In genomic region chr15:40909662-40910625, GRCh38 we compare ENCODE assay signal across 11 cellular contexts. TPM values are rescaled to one million over a fixed set of nuclear protein-coding genes. Genes with fewer than 3 reads are reported as not detected.
DNase-seq lines count a peak whose midpoint lies in the region; ATAC-seq, FAIRE-seq and TF ChIP-seq lines count a peak whose summit lies in the region.
"Had no signal": no experiment of that assay in that cellular context is flagged by ENCODE, and none has a peak within 500 bp of the region (broad histone marks: within the 10 kb centered on the region; RNA-seq: fewer than 3 reads in every experiment).

No MANE protein-coding gene starts in this region.

- H3K79me1 ChIP-seq in mesendoderm (ENCODE audit: low read length), result no peaks in the 10 kb centered on the region

- intact Hi-C loops in GM12878 (cut with micrococcal nuclease; ENCODE audit: unreplicated experiment), result loop anchor here (5.0 kb wide), 1 partner anchor 32 kb away; no protein-coding TSS in a partner anchor
- intact Hi-C loops in lower lobe of right lung (cut with DNase I), result no loop called here
- intact Hi-C loops in ascending aorta (cut with DNase I), result loop anchor here (5.0 kb wide), 1 partner anchor 422 kb away; the partner anchor contains the start of genes NUSAP1 and OIP5

- POLR2A ChIA-PET in GM12878 (lab: Charles Lee), result interaction anchor here (0.6 to 1.2 kb wide), 2 partner anchors 38 to 1661 kb away, joined by 3 to 5 read pairs; no protein-coding TSS in a partner anchor

- no peak for TF ChIP-seq EP300 in GM12878 (IDR thresholded peaks at IDR 0.05; ENCODE audit: borderline replicate concordance in 1 of 2, control insufficient read depth in 1 of 2, low read depth in 2 of 2, low read length in 2 of 2)

- no peaks in the 10 kb centered on the region for H3K36me3 ChIP-seq in GM23248 (ENCODE audit: low read depth)
- peaks cover 0 to 1% of the 10 kb centered on the region in 2 experiments; a peak in 1 of 4 replicates for H3K36me3 ChIP-seq in GM12878 (ENCODE audit: control insufficient read depth in 2 of 2, insufficient read depth in 2 of 2, low read length in 1 of 2)
- H3K36me3 ChIP-seq in lower lobe of right lung, result peaks cover 2% of the 10 kb centered on the region
- no peaks in the 10 kb centered on the region for H3K36me3 ChIP-seq in mesendoderm (ENCODE audit: control insufficient read depth, insufficient read depth, low read length)
- no peaks in the 10 kb centered on the region for H3K36me3 ChIP-seq in ascending aorta
- H3K36me3 ChIP-seq: uterus had no signal

- no peak overlapping the region for H3K4me3 ChIP-seq in GM23248
- no peak overlapping the region for H3K4me3 ChIP-seq in GM12878
- no peak overlapping the region for H3K4me3 ChIP-seq in lower lobe of right lung
- H3K4me3 ChIP-seq in mesendoderm (ENCODE audit: low read length), result no peak overlapping the region
- H3K4me3 ChIP-seq in ascending aorta, result no peak overlapping the region
- H3K4me3 ChIP-seq: uterus had no signal

- BruUV-seq in GM12878 (replicated peaks; lab: Mats Ljungman, UMichigan), result no TSS peak

- H2BK15ac ChIP-seq in mesendoderm (replicated peaks; ENCODE audit: low read depth), result no peak overlapping the region

- H2AK5ac ChIP-seq in mesendoderm (ENCODE audit: low read length), result no peak overlapping the region

- no peak overlapping the region for H3K27ac ChIP-seq in GM23248
- no peak overlapping the region for H3K27ac ChIP-seq in GM12878 (ENCODE audit: control insufficient read depth, insufficient read depth)
- peak overlapping the region; percentile 14 for H3K27ac ChIP-seq in lower lobe of right lung
- no peak overlapping the region for H3K27ac ChIP-seq in mesendoderm (ENCODE audit: low read depth, low read length)
- no peak overlapping the region for H3K27ac ChIP-seq in ascending aorta
- H3K27ac ChIP-seq: uterus had no signal

- H3F3A ChIP-seq in GM23248 (ENCODE audit: insufficient read depth), result peaks cover 14% of the 10 kb centered on the region

- H3K56ac ChIP-seq in mesendoderm (ENCODE audit: low read length), result no peak overlapping the region

- H3K4me2 ChIP-seq in GM23248 (ENCODE audit: unreplicated experiment) (peak overlapping the region; percentile 44), GM12878 (ENCODE audit: control insufficient read depth, insufficient read depth) (no peak overlapping the region), mesendoderm (ENCODE audit: low read length) (no peak overlapping the region)

- no peak overlapping the region for H3K18ac ChIP-seq in mesendoderm (ENCODE audit: low read length)

- ATAC-seq in GM12878, result no peak
- no peak for ATAC-seq in lower lobe of right lung
- no peak for ATAC-seq in HG02840 (IDR thresholded peaks at IDR 0.05; ENCODE audit: low FRiP score, unreplicated experiment)

- H4K5ac ChIP-seq in mesendoderm (ENCODE audit: low read length), result no peak overlapping the region

- no peak overlapping the region for H3K4ac ChIP-seq in mesendoderm (ENCODE audit: low read depth, low read length)

- DNase-seq in AG20443 (ENCODE audit: low spot score) (peak; percentile 37), GM23248 (peak; percentile 54), GM12878 (ENCODE audit: low read depth, low spot score) (no peak), lower lobe of right lung (peak; percentile 77), mesendoderm (no peak), G401 (ENCODE audit: low spot score) (no peak), ascending aorta (ENCODE audit: low spot score in 2 of 2) (no peak)
- DNase-seq: erythroblast, uterus had no signal

- H3K4me1 ChIP-seq in GM23248 (ENCODE audit: insufficient read depth), result peaks cover 24% of the 10 kb centered on the region
- peaks cover 25% of the 10 kb centered on the region for H3K4me1 ChIP-seq in GM12878 (ENCODE audit: control insufficient read depth, insufficient read depth, low read length)
- H3K4me1 ChIP-seq in lower lobe of right lung, result peaks cover 61% of the 10 kb centered on the region
- H3K4me1 ChIP-seq in mesendoderm (ENCODE audit: control insufficient read depth, low read depth, low read length), result peaks cover 3% of the 10 kb centered on the region
- H3K4me1 ChIP-seq in ascending aorta, result peaks cover 19% of the 10 kb centered on the region in 2 donors

- CTCF ChIA-PET in GM12878 (lab: Yijun Ruan, JAX), result interaction anchor here (0.6 to 11.9 kb wide), 9 partner anchors 10 to 276 kb away, joined by 3 to 157 read pairs (median 4); partner anchors contain the start of gene VPS18

- H3K9me2 ChIP-seq in GM23248 (ENCODE audit: insufficient read depth), result no peaks in the 10 kb centered on the region

- peak overlapping the region; percentile 22; the same call in 1 of the 2 replicates for H3K9ac ChIP-seq in GM23248
- H3K9ac ChIP-seq in GM12878 (ENCODE audit: control insufficient read depth, insufficient read depth, low read length), result no peak overlapping the region
- H3K9ac ChIP-seq in mesendoderm (ENCODE audit: low read length), result no peak overlapping the region

- TF ChIP-seq CTCF in GM12878 (IDR thresholded peaks at IDR 0.05 in 2 of 3, conservative IDR thresholded peaks at IDR 0.05 in 1 of 3; ENCODE audit: control insufficient read depth in 2 of 3, extremely low read depth in 1 of 3, insufficient read depth in 1 of 3, low read depth in 3 of 3, low read length in 3 of 3), result no peak
- TF ChIP-seq CTCF in lower lobe of right lung (IDR thresholded peaks at IDR 0.05), result no peak
- no peak for TF ChIP-seq CTCF in ascending aorta (IDR thresholded peaks at IDR 0.05)

- no peaks in the 10 kb centered on the region for H3K9me3 ChIP-seq in GM23248 (ENCODE audit: low read depth)
- H3K9me3 ChIP-seq in GM12878 (replicated peaks; ENCODE audit: control insufficient read depth, insufficient read depth, low read length), result no peaks in the 10 kb centered on the region
- no peaks in the 10 kb centered on the region for H3K9me3 ChIP-seq in lower lobe of right lung
- H3K9me3 ChIP-seq in ascending aorta, result no peaks in the 10 kb centered on the region
- H3K9me3 ChIP-seq: uterus had no signal

- no peak overlapping the region for H2BK5ac ChIP-seq in mesendoderm (ENCODE audit: low read length)

- H4K8ac ChIP-seq in mesendoderm (ENCODE audit: low read depth, low read length), result no peak overlapping the region

- RAD21 ChIA-PET in GM12878 (lab: Charles Lee; ENCODE audit: unreplicated experiment), result interaction anchor here (0.6 kb wide), 1 partner anchor 276 kb away, joined by 3 read pairs; no protein-coding TSS in a partner anchor

- in situ Hi-C loops in GM23248 (cut with MboI), result loop anchor here (10.0 kb wide), 2 partner anchors 115 to 265 kb away; no protein-coding TSS in a partner anchor
- in situ Hi-C loops in GM12878 (cut with MboI), result no loop called here
- in situ Hi-C loops in G401 (cut with HindIII; ENCODE audit: low sequenced_read_pairs), result loop anchor here (5.0 kb wide), 1 partner anchor 117 kb away; no protein-coding TSS in a partner anchor

- SMC1A ChIA-PET in GM12878 (lab: Charles Lee; ENCODE audit: uncharacterized antibody, unreplicated experiment), result interaction anchor here (1.2 to 1.3 kb wide), 2 partner anchors 11 to 112 kb away, joined by 3 to 4 read pairs; no protein-coding TSS in a partner anchor

- no peak for TF ChIP-seq RAD21 in GM12878 (IDR thresholded peaks at IDR 0.05; ENCODE audit: insufficient read depth, low read depth, low read length)

- FAIRE-seq in GM12878 (lab: Jason Lieb, UNC), result no peak

- H3K27me3 ChIP-seq in GM23248 (replicated peaks; ENCODE audit: insufficient read depth) (no peaks in the 10 kb centered on the region), GM12878 (replicated peaks in 1 of 2; ENCODE audit: control insufficient read depth in 2 of 2, insufficient read depth in 2 of 2, low read length in 1 of 2) (no peaks in the 10 kb centered on the region), lower lobe of right lung (ENCODE audit: low read depth) (no peaks in the 10 kb centered on the region), mesendoderm (ENCODE audit: insufficient read depth, low read length, poor library complexity) (no peaks in the 10 kb centered on the region), ascending aorta (no peaks in the 10 kb centered on the region)
- H3K27me3 ChIP-seq: uterus had no signal

- no peak overlapping the region for H2BK120ac ChIP-seq in mesendoderm (ENCODE audit: low read depth, low read length)

- no peak for TF ChIP-seq POLR2A in GM12878 (IDR thresholded peaks at IDR 0.05; ENCODE audit: low read depth, low read length)

- no peak overlapping the region for H3K23ac ChIP-seq in mesendoderm (ENCODE audit: low read length)

- 38 to 45% methylated on average over 17 of the region's 17 CpGs for WGBS in GM23248 (ENCODE audit: low coverage in 1 of 2, low lambda C conversion rate in 2 of 2, missing lambda C conversion rate in 2 of 2), 2 experiments
- 63% methylated on average over 17 of the region's 17 CpGs for WGBS in GM12878 (ENCODE audit: insufficient coverage, insufficient replicate concordance, low lambda C conversion rate, missing lambda C conversion rate)
- WGBS in mesendoderm (ENCODE audit: extremely low coverage, insufficient coverage, low lambda C conversion rate), result no CpG with 5 or more reads among the region's 17 CpGs

- H4K20me1 ChIP-seq in GM23248 (ENCODE audit: insufficient read depth) (no peaks in the 10 kb centered on the region), GM12878 (ENCODE audit: control insufficient read depth, insufficient read depth) (no peaks in the 10 kb centered on the region)

- H2AFZ ChIP-seq in GM23248 (0 out of 2 replicates have a peak overlapping the region, but pooled peaks have one; percentile 4), GM12878 (ENCODE audit: control insufficient read depth, low read depth, low read length) (no peak overlapping the region)

- H3K79me2 ChIP-seq in GM23248 (ENCODE audit: insufficient read depth) (no peaks in the 10 kb centered on the region), GM12878 (ENCODE audit: control insufficient read depth, insufficient read depth, low read length) (no peaks in the 10 kb centered on the region), mesendoderm (ENCODE audit: control insufficient read depth, insufficient read depth, low read length) (no peaks in the 10 kb centered on the region)

RNA-seq across cellular contexts. Expression of gene VPS18, which starts 15.7 kb away (rescaled TPM):
- 30.4 and 32.7 TPM in 2 replicates for total RNA-seq in GM23248 (2014; rRNA removed; shearing (Covaris generic))
- polyA plus RNA-seq in GM23248 (2016; fragmentation: Nextera tagmentation; extraction: Ambion mirVana) (15.8 and 16.4 TPM in 2 replicates), GM12878 (2011; rRNA removed) (4.3 and 9.7 TPM in 2 replicates), GM12878 (2014; fragmentation: Illumina TruSeq; extraction: Trizol) (3.8 and 7.9 TPM in 2 replicates), GM12878 (2014; fragmentation: Nextera tagmentation; extraction: Ambion mirVana) (1 to 10 TPM in 1 of 2 experiments, under 1 TPM in 1; 0.71 to 1.7 TPM), GM12878 (2014; rRNA removed) (11.3 and 12.7 TPM in 2 replicates), GM12878 (2016; fragmentation: Nextera tagmentation; extraction: Ambion mirVana) (10 to 100 TPM; 16.0 to 20.4 TPM)
- 18.9 and 20.9 TPM in 2 replicates for total RNA-seq in GM12878 (2013; cell fraction: nucleolus; rRNA removed)
- total RNA-seq in GM12878 (2014; rRNA removed) (18.3 and 18.5 TPM in 2 replicates), GM12878 (2014; rRNA removed; fragmentation: Illumina TruSeq; extraction: Trizol) (9.0 and 10.0 TPM in 2 replicates), GM12878 (2021) (19.8 and 20.3 TPM in 2 replicates), lower lobe of right lung (24.0 TPM), ascending aorta (51.8 TPM)
- 5.9 TPM for polyA plus RNA-seq in GM12878 (2011; ENCODE audit: low read depth)
- polyA plus RNA-seq in GM12878 (2011; cell fraction: cytosol; rRNA removed), result 14.5 and 17.7 TPM in 2 replicates
- 18.8 and 21.0 TPM in 2 replicates for polyA plus RNA-seq in GM12878 (2011; cell fraction: nucleus; rRNA removed)
- 10.1 and 11.1 TPM in 2 replicates for polyA plus RNA-seq in GM12878 (2012)
- 30.4 and 40.0 TPM in 2 replicates for polyA minus RNA-seq in GM12878 (2011; rRNA and poly(A)+ RNA removed)
- 13.0 and 13.4 TPM in 2 replicates for polyA minus RNA-seq in GM12878 (2011; cell fraction: cytosol; rRNA and poly(A)+ RNA removed)
- polyA minus RNA-seq in GM12878 (2011; cell fraction: nucleus; rRNA and poly(A)+ RNA removed), result 8.7 and 17.9 TPM in 2 replicates
- polyA plus RNA-seq in mesendoderm (2013, experiment 1 of 2), result 11.7 TPM
- 11.5 TPM for polyA plus RNA-seq in mesendoderm (2013, experiment 2 of 2)
- 51.4 and 57.3 TPM in 2 replicates for total RNA-seq in G401 (2014; rRNA removed; shearing (Covaris generic))

RNA-seq across cellular contexts. Expression of gene DLL4, which starts 19.2 kb away (rescaled TPM):
- total RNA-seq in GM23248 (2014; rRNA removed; shearing (Covaris generic)), result not detected in 2 replicates
- not detected in 2 replicates for polyA plus RNA-seq in GM23248 (2016; fragmentation: Nextera tagmentation; extraction: Ambion mirVana)
- 8.1 and 8.2 TPM in 2 replicates for total RNA-seq in GM12878 (2013; cell fraction: nucleolus; rRNA removed)
- total RNA-seq in GM12878 (2014; rRNA removed), result 0.05 TPM in 1 of 2 replicates, not detected in the other
- 0.04 TPM in 1 of 2 replicates, not detected in the other for total RNA-seq in GM12878 (2014; rRNA removed; fragmentation: Illumina TruSeq; extraction: Trizol)
- 0.08 TPM in 1 of 2 replicates, not detected in the other for total RNA-seq in GM12878 (2021)
- polyA plus RNA-seq in GM12878 (2011; ENCODE audit: low read depth), result not detected
- 0.10 and 0.12 TPM in 2 replicates for polyA plus RNA-seq in GM12878 (2011; rRNA removed)
- 0.27 TPM in 2 replicates for polyA plus RNA-seq in GM12878 (2011; cell fraction: cytosol; rRNA removed)
- 0.69 and 0.99 TPM in 2 replicates for polyA plus RNA-seq in GM12878 (2011; cell fraction: nucleus; rRNA removed)
- polyA plus RNA-seq in GM12878 (2012), result 0.07 and 0.13 TPM in 2 replicates
- not detected in 2 replicates for polyA plus RNA-seq in GM12878 (2014; fragmentation: Illumina TruSeq; extraction: Trizol)
- polyA plus RNA-seq in GM12878 (2014; fragmentation: Nextera tagmentation; extraction: Ambion mirVana), result not detected
- polyA plus RNA-seq in GM12878 (2014; rRNA removed), result 0.06 TPM in 1 of 2 replicates, not detected in the other
- polyA plus RNA-seq in GM12878 (2016; fragmentation: Nextera tagmentation; extraction: Ambion mirVana), result under 1 TPM in 1 of 2 experiments, not detected in 1; 0.16 TPM
- 0.15 and 0.37 TPM in 2 replicates for polyA minus RNA-seq in GM12878 (2011; rRNA and poly(A)+ RNA removed)
- not detected in 2 replicates for polyA minus RNA-seq in GM12878 (2011; cell fraction: cytosol; rRNA and poly(A)+ RNA removed)
- 0.38 and 0.48 TPM in 2 replicates for polyA minus RNA-seq in GM12878 (2011; cell fraction: nucleus; rRNA and poly(A)+ RNA removed)
- total RNA-seq in lower lobe of right lung, result 21.3 TPM
- 0.01 TPM for polyA plus RNA-seq in mesendoderm (2013, experiment 1 of 2)
- not detected for polyA plus RNA-seq in mesendoderm (2013, experiment 2 of 2)
- 0.20 and 0.62 TPM in 2 replicates for total RNA-seq in G401 (2014; rRNA removed; shearing (Covaris generic))
- total RNA-seq in ascending aorta, result 30.2 TPM

RNA-seq across cellular contexts. Expression of gene RHOV, which starts 35.9 kb away (rescaled TPM):
- total RNA-seq in GM23248 (2014; rRNA removed; shearing (Covaris generic)), result not detected in 2 replicates
- polyA plus RNA-seq in GM23248 (2016; fragmentation: Nextera tagmentation; extraction: Ambion mirVana), result not detected in 2 replicates
- 35.3 and 37.1 TPM in 2 replicates for total RNA-seq in GM12878 (2013; cell fraction: nucleolus; rRNA removed)
- 11.5 and 13.0 TPM in 2 replicates for total RNA-seq in GM12878 (2014; rRNA removed)
- total RNA-seq in GM12878 (2014; rRNA removed; fragmentation: Illumina TruSeq; extraction: Trizol), result 6.9 and 7.3 TPM in 2 replicates
- total RNA-seq in GM12878 (2021), result 13.3 and 15.0 TPM in 2 replicates
- polyA plus RNA-seq in GM12878 (2011; ENCODE audit: low read depth), result 4.9 TPM
- 30.2 and 39.3 TPM in 2 replicates for polyA plus RNA-seq in GM12878 (2011; rRNA removed)
- 39.3 and 50.0 TPM in 2 replicates for polyA plus RNA-seq in GM12878 (2011; cell fraction: cytosol; rRNA removed)
- 30.7 and 31.8 TPM in 2 replicates for polyA plus RNA-seq in GM12878 (2011; cell fraction: nucleus; rRNA removed)
- polyA plus RNA-seq in GM12878 (2012), result 8.8 and 14.8 TPM in 2 replicates
- polyA plus RNA-seq in GM12878 (2014; fragmentation: Illumina TruSeq; extraction: Trizol), result 7.6 and 7.8 TPM in 2 replicates
- 1 to 10 TPM in 1 of 2 experiments, under 1 TPM in 1; 0.24 to 1.3 TPM for polyA plus RNA-seq in GM12878 (2014; fragmentation: Nextera tagmentation; extraction: Ambion mirVana)
- 15.7 and 16.5 TPM in 2 replicates for polyA plus RNA-seq in GM12878 (2014; rRNA removed)
- polyA plus RNA-seq in GM12878 (2016; fragmentation: Nextera tagmentation; extraction: Ambion mirVana), result 10 to 100 TPM in 1 of 2 experiments, 1 to 10 TPM in 1; 8.2 to 10.5 TPM
- polyA minus RNA-seq in GM12878 (2011; rRNA and poly(A)+ RNA removed), result 17.9 and 35.2 TPM in 2 replicates
- polyA minus RNA-seq in GM12878 (2011; cell fraction: cytosol; rRNA and poly(A)+ RNA removed), result 13.5 and 20.2 TPM in 2 replicates
- 21.9 and 25.2 TPM in 2 replicates for polyA minus RNA-seq in GM12878 (2011; cell fraction: nucleus; rRNA and poly(A)+ RNA removed)
- 1.5 TPM for total RNA-seq in lower lobe of right lung
- polyA plus RNA-seq in mesendoderm (2013, experiment 1 of 2), result 1.2 TPM
- 1.2 TPM for polyA plus RNA-seq in mesendoderm (2013, experiment 2 of 2)
- 0.24 and 1.7 TPM in 2 replicates for total RNA-seq in G401 (2014; rRNA removed; shearing (Covaris generic))
- total RNA-seq in ascending aorta, result not detected
- total RNA-seq: pulmonary artery endothelial cell had no signal

RNA-seq across cellular contexts. Expression of gene CHAC1, which starts 43.3 kb away (rescaled TPM):
- 65.8 and 74.4 TPM in 2 replicates for total RNA-seq in GM23248 (2014; rRNA removed; shearing (Covaris generic))
- 43.8 and 47.2 TPM in 2 replicates for polyA plus RNA-seq in GM23248 (2016; fragmentation: Nextera tagmentation; extraction: Ambion mirVana)
- total RNA-seq in GM12878 (2013; cell fraction: nucleolus; rRNA removed), result 3.4 and 4.0 TPM in 2 replicates
- total RNA-seq in GM12878 (2014; rRNA removed), result 4.7 and 4.9 TPM in 2 replicates
- 2.0 and 2.1 TPM in 2 replicates for total RNA-seq in GM12878 (2014; rRNA removed; fragmentation: Illumina TruSeq; extraction: Trizol)
- 3.8 and 4.7 TPM in 2 replicates for total RNA-seq in GM12878 (2021)
- polyA plus RNA-seq in GM12878 (2011; ENCODE audit: low read depth), result 6.4 TPM
- 1.9 and 2.8 TPM in 2 replicates for polyA plus RNA-seq in GM12878 (2011; rRNA removed)
- polyA plus RNA-seq in GM12878 (2011; cell fraction: cytosol; rRNA removed), result 7.0 and 7.3 TPM in 2 replicates
- 4.0 and 7.6 TPM in 2 replicates for polyA plus RNA-seq in GM12878 (2011; cell fraction: nucleus; rRNA removed)
- 8.1 and 11.6 TPM in 2 replicates for polyA plus RNA-seq in GM12878 (2012)
- 0.68 and 1.8 TPM in 2 replicates for polyA plus RNA-seq in GM12878 (2014; fragmentation: Illumina TruSeq; extraction: Trizol)
- under 1 TPM; 0.37 to 0.73 TPM for polyA plus RNA-seq in GM12878 (2014; fragmentation: Nextera tagmentation; extraction: Ambion mirVana)
- polyA plus RNA-seq in GM12878 (2014; rRNA removed), result 5.7 and 5.9 TPM in 2 replicates
- polyA plus RNA-seq in GM12878 (2016; fragmentation: Nextera tagmentation; extraction: Ambion mirVana), result 1 to 10 TPM; 3.9 to 4.8 TPM
- 4.8 and 8.7 TPM in 2 replicates for polyA minus RNA-seq in GM12878 (2011; rRNA and poly(A)+ RNA removed)
- 5.0 and 5.9 TPM in 2 replicates for polyA minus RNA-seq in GM12878 (2011; cell fraction: cytosol; rRNA and poly(A)+ RNA removed)
- 7.1 and 9.2 TPM in 2 replicates for polyA minus RNA-seq in GM12878 (2011; cell fraction: nucleus; rRNA and poly(A)+ RNA removed)
- 1.8 TPM for total RNA-seq in lower lobe of right lung
- 28.1 TPM for polyA plus RNA-seq in mesendoderm (2013, experiment 1 of 2)
- 29.2 TPM for polyA plus RNA-seq in mesendoderm (2013, experiment 2 of 2)
- 12.4 and 12.9 TPM in 2 replicates for total RNA-seq in G401 (2014; rRNA removed; shearing (Covaris generic))
- total RNA-seq in ascending aorta, result 28.5 TPM

Comparison
In these comparisons a context has a peak if more than half of its experiments do, and no peak if none do; other contexts are left out.
1. DNase-seq: peak in AG20443 (single experiment), GM23248 (single experiment) and lower lobe of right lung (single experiment); none in GM12878 (single experiment), mesendoderm (single experiment), G401 (single experiment) and ascending aorta (0 of 2).